ENCODE assay signal across 8 cellular contexts in genomic region chr17:45051060-45051719, GRCh38. TPM values are rescaled to one million over a fixed set of nuclear protein-coding genes. Genes with fewer than 3 reads are reported as not detected.
DNase-seq lines count a peak whose midpoint lies in the region; ATAC-seq and TF ChIP-seq lines count a peak whose summit lies in the region.

DCAKD (minus strand) TSS chr17:45051632; CDS start chr17:45034885, 16,747 bp downstream.

- peaks cover 17 to 19% (median 18%) of the 10 kb centered on the region in 3 donors for H3K4me1 Mint-ChIP-seq in IgD-negative memory B cell

- H3K27ac ChIP-seq in PC-3 (ENCODE audit: low read length) (peak within 1 kb of the TSS; percentile 92), mucosa of rectum (ENCODE audit: low read depth in 2 of 2, low read length in 2 of 2) (peak within 1 kb of the TSS; percentile 96)

- H3K36me3 ChIP-seq in PC-3 (ENCODE audit: low read depth, low read length) (no peaks in the 10 kb centered on the region), mucosa of rectum (ENCODE audit: control insufficient read depth in 2 of 2, insufficient read depth in 2 of 2, low read length in 2 of 2) (no peaks in the 10 kb centered on the region)

- H3K4me2 ChIP-seq in PC-3 (ENCODE audit: low read length), result peak within 1 kb of the TSS; percentile 98

- CTCF ChIA-PET in PC-3 (lab: Charles Lee), result interaction anchor here (0.5 to 1.4 kb wide), 3 partner anchors 14 to 84 kb away, joined by 4 to 11 read pairs (median 5); partner anchors contain the start of gene ACBD4

- no peaks in the 10 kb centered on the region for H3K27me3 Mint-ChIP-seq in IgD-negative memory B cell

- no TSS peak for BruUV-seq in PC-3 (replicated peaks; lab: Mats Ljungman, UMichigan)

- peaks cover 8% of the 10 kb centered on the region for H3F3A ChIP-seq in PC-3 (ENCODE audit: low read length, unreplicated experiment)

- H3K9me3 Mint-ChIP-seq in IgD-negative memory B cell, result no peaks in the 10 kb centered on the region

- no peaks in the 10 kb centered on the region for H3K9me3 ChIP-seq in PC-3 (ENCODE audit: low read length)
- H3K9me3 ChIP-seq in mucosa of rectum (ENCODE audit: control insufficient read depth in 2 of 2, low read length in 2 of 2), result no peaks in the 10 kb centered on the region

- H3K27ac Mint-ChIP-seq in IgD-negative memory B cell, result peak within 1 kb of the TSS; percentile 85 to 97 (median 87)

- H4K20me1 ChIP-seq in PC-3 (ENCODE audit: low read length), result no peaks in the 10 kb centered on the region

- POLR2A ChIA-PET in PC-3 (lab: Charles Lee; ENCODE audit: unreplicated experiment), result interaction anchor here (0.5 to 0.6 kb wide), 3 partner anchors 27 to 259 kb away, joined by 5 read pairs; no protein-coding TSS in a partner anchor

- intact Hi-C loops in PC-3 (cut with micrococcal nuclease), result loop anchor here (1.0 to 5.0 kb wide), 3 partner anchors 10 to 104 kb away; partner anchors contain the start of genes KIF18B and NMT1

- TF ChIP-seq CTCF in PC-3 (conservative IDR thresholded peaks at IDR 0.05; ENCODE audit: low read depth, low read length), result no peak
- TF ChIP-seq CTCF in epithelial cell of proximal tubule (conservative IDR thresholded peaks at IDR 0.05; ENCODE audit: low read depth, low read length), result no peak

- H3K27me3 ChIP-seq in PC-3 (ENCODE audit: low read length), result no peaks in the 10 kb centered on the region
- no peaks in the 10 kb centered on the region for H3K27me3 ChIP-seq in mucosa of rectum (ENCODE audit: control insufficient read depth in 2 of 2, insufficient read depth in 2 of 2, low read length in 2 of 2)

- no peaks in the 10 kb centered on the region for H3K36me3 Mint-ChIP-seq in IgD-negative memory B cell

- no peaks in the 10 kb centered on the region for H3K9me2 ChIP-seq in PC-3 (replicated peaks; ENCODE audit: low read length)

- ATAC-seq in GM21529 (IDR thresholded peaks at IDR 0.05; ENCODE audit: unreplicated experiment) (peak; percentile 94), PC-3 (peak; percentile 98)

- peak within 1 kb of the TSS; percentile 87 to 96 (median 94) for H3K4me3 Mint-ChIP-seq in IgD-negative memory B cell

- peak within 1 kb of the TSS; percentile 93 for H2AFZ ChIP-seq in PC-3 (ENCODE audit: low read length)

- H3K79me2 ChIP-seq in PC-3 (ENCODE audit: low read length), result peaks cover 48% of the 10 kb centered on the region

- H3K4me3 ChIP-seq in PC-3 (ENCODE audit: low read length), result peak within 1 kb of the TSS; percentile 84
- H3K4me3 ChIP-seq in epithelial cell of proximal tubule (ENCODE audit: low read depth, low read length), result peak within 1 kb of the TSS; percentile 67
- H3K4me3 ChIP-seq in mucosa of rectum (ENCODE audit: low read length in 2 of 2), result peak within 1 kb of the TSS; percentile 93 to 96

- peaks cover 36% of the 10 kb centered on the region for H3K4me1 ChIP-seq in PC-3 (ENCODE audit: insufficient read depth, low read length)
- peaks cover 8 to 19% of the 10 kb centered on the region in 2 donors for H3K4me1 ChIP-seq in mucosa of rectum (ENCODE audit: control insufficient read depth in 2 of 2, insufficient read depth in 2 of 2, low read length in 2 of 2)

- H3K9ac ChIP-seq in PC-3 (ENCODE audit: low read length) (peak within 1 kb of the TSS; percentile 98), mucosa of rectum (ENCODE audit: low read depth in 1 of 2, low read length in 2 of 2) (peak within 1 kb of the TSS; percentile 97 to 98)

- DNase-seq in DMS 273 (lab: John Stamatoyannopoulos, UW; ENCODE audit: unreplicated experiment) (peak; percentile 99), PC-3 (peak; percentile 99), activated T-cell treated with anti-CD3 and anti-CD28 coated beads for 48 hours (ENCODE audit: low read depth) (peak; percentile 92), epithelial cell of proximal tubule (ENCODE audit: low read depth) (no peak)
- peak; percentile 49 to 76 for DNase-seq in stimulated activated CD8-positive, alpha-beta memory T cell treated with anti-CD3 and anti-CD28 coated beads, Interleukin-4, amount 100 ng/mL, for 4 hours (ENCODE audit: low read depth in 2 of 2, low spot score in 1 of 2)

RNA-seq across cellular contexts. Expression of gene DCAKD, which starts in this region (rescaled TPM):
- 13.8 TPM for polyA plus RNA-seq in IgD-negative memory B cell
- 56.2 and 59.5 TPM in 2 replicates for total RNA-seq in PC-3 (2014; rRNA removed)
- 40.4 and 44.4 TPM in 2 replicates for total RNA-seq in epithelial cell of proximal tubule
